In the genomic region with DNA sequence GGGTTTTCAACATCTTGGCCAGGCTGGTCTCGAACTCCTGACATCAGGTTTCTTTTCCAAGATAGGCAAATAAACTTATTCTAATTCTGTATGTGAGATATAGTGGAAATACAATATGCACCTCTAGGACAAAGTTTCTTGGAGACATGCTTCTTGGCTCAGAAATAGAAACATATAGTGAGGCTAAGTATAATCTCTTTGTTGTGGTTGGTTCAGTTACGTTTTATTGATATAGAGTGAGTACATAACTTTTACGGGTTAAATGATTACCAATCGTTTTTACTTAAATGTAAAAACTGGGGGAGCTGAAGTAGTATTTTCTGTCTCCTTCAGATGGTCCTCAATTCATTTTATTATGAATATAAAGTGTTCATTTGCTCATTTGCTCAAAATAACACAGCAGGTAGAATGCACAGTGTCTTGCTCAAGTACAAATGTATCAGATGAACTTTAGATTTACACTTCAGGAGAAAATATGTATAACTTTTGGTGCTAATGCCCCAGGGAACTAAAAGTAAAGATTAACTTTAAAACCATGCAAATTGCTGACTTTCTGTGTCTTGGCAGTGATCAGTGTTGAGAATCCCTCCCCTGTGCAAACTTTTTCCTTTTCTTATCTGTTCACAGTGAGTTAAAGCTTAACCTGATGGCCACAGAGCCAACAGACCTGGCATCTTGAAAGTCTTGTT, we compare ENCODE assay signal across 8 cellular contexts.
DNase-seq lines count a peak whose midpoint lies in the region; ATAC-seq and TF ChIP-seq lines count a peak whose summit lies in the region.

No MANE protein-coding gene starts in this region.

- peak overlapping the region in 2 of 7 donors; percentile 1 to 54 for H3K27ac Mint-ChIP-seq in CD4-positive, alpha-beta memory T cell

- TF ChIP-seq CTCF in LNCaP clone FGC (IDR thresholded peaks at IDR 0.05; ENCODE audit: control insufficient read depth, extremely low read depth, insufficient read depth) (no peak), right lobe of liver (IDR thresholded peaks at IDR 0.05) (no peak)

- peaks cover 77% of the 10 kb centered on the region for H3K4me1 ChIP-seq in CD4-positive, alpha-beta memory T cell (ENCODE audit: insufficient read depth, low read length)
- H3K4me1 ChIP-seq in right lobe of liver, result peaks cover 0 to 79% (median 29%) of the 10 kb centered on the region in 4 donors

- H3K36me3 Mint-ChIP-seq in CD4-positive, alpha-beta memory T cell, result peaks cover 0 to 5% of the 10 kb centered on the region in 2 donors

- H3K4me3 ChIP-seq in CD4-positive, alpha-beta memory T cell (ENCODE audit: low read length in 2 of 2), result no peak overlapping the region
- peak overlapping the region; percentile 23; the same call in 1 of the 2 replicates for H3K4me3 ChIP-seq in LNCaP clone FGC (ENCODE audit: low read depth, low read length)
- H3K4me3 ChIP-seq in right lobe of liver, result peak overlapping the region in 2 of 3 donors; percentile 23 to 31
- no peak overlapping the region for H3K4me3 ChIP-seq in MG63

- no peaks in the 10 kb centered on the region for H3K9me3 ChIP-seq in CD4-positive, alpha-beta memory T cell (ENCODE audit: control insufficient read depth in 1 of 2, low read length in 2 of 2)
- no peaks in the 10 kb centered on the region for H3K9me3 ChIP-seq in right lobe of liver
- no peaks in the 10 kb centered on the region for H3K9me3 ChIP-seq in MG63

- H3K27me3 Mint-ChIP-seq in CD4-positive, alpha-beta memory T cell, result no peaks in the 10 kb centered on the region

- H3K9me3 Mint-ChIP-seq in CD4-positive, alpha-beta memory T cell, result no peaks in the 10 kb centered on the region

- ATAC-seq in GM21528 (IDR thresholded peaks at IDR 0.05; ENCODE audit: low FRiP score, unreplicated experiment) (peak; percentile 53), right lobe of liver (peak; percentile 73 to 92 (median 84))

- peak overlapping the region in 6 of 8 donors; percentile 3 to 63 (median 30) for H3K4me3 Mint-ChIP-seq in CD4-positive, alpha-beta memory T cell

- H3K4me1 Mint-ChIP-seq in CD4-positive, alpha-beta memory T cell, result peaks cover 63 to 94% (median 76%) of the 10 kb centered on the region in 4 donors

- H3K27me3 ChIP-seq in CD4-positive, alpha-beta memory T cell (ENCODE audit: insufficient read depth, low read length), result no peaks in the 10 kb centered on the region
- H3K27me3 ChIP-seq in right lobe of liver, result no peaks in the 10 kb centered on the region
- H3K27me3 ChIP-seq in MG63, result no peaks in the 10 kb centered on the region

- WGBS in right lobe of liver (ENCODE audit: insufficient coverage, low coverage, low lambda C conversion rate, missing lambda C conversion rate), result 25% methylated on average over 4 of the region's 4 CpGs

- DNase-seq in CD4-positive, alpha-beta memory T cell, result peak in 1 of 5 donors; percentile 7
- DNase-seq in LNCaP clone FGC (ENCODE audit: low read depth), result no peak
- DNase-seq in right lobe of liver, result peak in 1 of 3 donors; percentile 74
- DNase-seq in superior temporal gyrus (ENCODE audit: extremely low spot score), result no peak
- no peak for DNase-seq in MG63
- no peak for DNase-seq in SIG-M5 treated with dmso at 0.1 percent for 504 hours (lab: John Stamatoyannopoulos, UW; ENCODE audit: unreplicated experiment)
- DNase-seq in DMS153 treated with DMSO at 0.1 percent for 48 hours (lab: John Stamatoyannopoulos, UW; ENCODE audit: unreplicated experiment), result no peak

- CTCF ChIA-PET in CD4-positive, alpha-beta memory T cell (lab: Charles Lee; ENCODE audit: partially characterized antibody), result interaction anchor here (0.7 to 2.7 kb wide), 4 partner anchors 56 to 90 kb away, joined by 3 to 8 read pairs (median 4); no protein-coding TSS in a partner anchor

- no peaks in the 10 kb centered on the region for H3K36me3 ChIP-seq in CD4-positive, alpha-beta memory T cell (ENCODE audit: insufficient read depth, low read length)
- H3K36me3 ChIP-seq in right lobe of liver, result no peaks in the 10 kb centered on the region
- H3K36me3 ChIP-seq in MG63, result no peaks in the 10 kb centered on the region

- H3K27ac ChIP-seq in CD4-positive, alpha-beta memory T cell (ENCODE audit: low read depth, low read length), result no peak overlapping the region
- H3K27ac ChIP-seq in right lobe of liver, result peak overlapping the region; percentile 21 to 70 (median 64)

- POLR2A ChIA-PET in CD4-positive, alpha-beta memory T cell (lab: Charles Lee; ENCODE audit: partially characterized antibody), result interaction anchor here (10.2 kb wide), 1 partner anchor 75 kb away, joined by 376 read pairs; the partner anchor contains the start of gene AFF1

- intact Hi-C loops in CD4-positive, alpha-beta memory T cell (cut with micrococcal nuclease), result no loop called here
- intact Hi-C loops in right lobe of liver (cut with DNase I), result no loop called here

- TF ChIP-seq POLR2A in right lobe of liver (IDR thresholded peaks at IDR 0.05), result no peak

Comparison
In these comparisons a context has a peak if more than half of its experiments do, and no peak if none do; other contexts are left out.
1. H3K4me3 ChIP-seq: peak in LNCaP clone FGC (single experiment) and right lobe of liver (2 of 3); none in CD4-positive, alpha-beta memory T cell (0 of 2) and MG63 (single experiment).